In genomic region chr2:1847846-1848598, GRCh38 we compare ENCODE assay signal across 2 cellular contexts.
TF ChIP-seq lines count a peak whose summit lies in the region.

No MANE protein-coding gene starts in this region.

TF ChIP-seq in GM23338, 12 proteins besides CTCF, POLR2A, EP300 and RAD21:
- TF ChIP-seq ZNF331 (CRISPR knock-in tag; IDR thresholded peaks at IDR 0.05; ENCODE audit: low read depth) = no peak
- TF ChIP-seq STAT1 (IDR thresholded peaks at IDR 0.05; ENCODE audit: unreplicated experiment) = no peak
- TF ChIP-seq REST (IDR thresholded peaks at IDR 0.05; ENCODE audit: unreplicated experiment) = no peak
- TF ChIP-seq NANOG (IDR thresholded peaks at IDR 0.05; ENCODE audit: borderline replicate concordance) = no peak
- no peak for TF ChIP-seq POLR2AphosphoS5 (IDR thresholded peaks at IDR 0.05; ENCODE audit: low read depth)
- TF ChIP-seq CREB1 (CRISPR knock-in tag; IDR thresholded peaks at IDR 0.05; ENCODE audit: low read depth) = no peak

TF ChIP-seq in H1, 55 proteins besides CTCF, POLR2A, EP300 and RAD21:
- no peak for TF ChIP-seq CHD7 (IDR thresholded peaks at IDR 0.05; ENCODE audit: insufficient replicate concordance, low read length)
- no peak for TF ChIP-seq RXRA (IDR thresholded peaks at IDR 0.05; ENCODE audit: insufficient read depth, low read depth, low read length)
- no peak for TF ChIP-seq CTBP2 (IDR thresholded peaks at IDR 0.05; ENCODE audit: borderline replicate concordance, insufficient read depth, insufficient read length, low read length)
- no peak for TF ChIP-seq POLR2AphosphoS5 (IDR thresholded peaks at IDR 0.05; ENCODE audit: low read depth, low read length)
- TF ChIP-seq CREB1 (IDR thresholded peaks at IDR 0.05) = no peak
- no peak for TF ChIP-seq BCL11A (IDR thresholded peaks at IDR 0.05; ENCODE audit: low read depth in 2 of 2, low read length in 2 of 2)
- no peak for TF ChIP-seq NRF1 (IDR thresholded peaks at IDR 0.05; ENCODE audit: low read depth, low read length)
- no peak for TF ChIP-seq FOSL1 (IDR thresholded peaks at IDR 0.05; ENCODE audit: insufficient read depth, low read depth, low read length)
- no peak for TF ChIP-seq NANOG (IDR thresholded peaks at IDR 0.05; ENCODE audit: insufficient read depth, low read depth, low read length, poor library complexity, severe bottlenecking)
